In genomic region chr22:48751539-48752437, GRCh38 we compare ENCODE assay signal across 14 cellular contexts.
"Had no signal": no experiment of that assay in that cellular context is flagged by ENCODE, and none has a peak within 500 bp of the region (broad histone marks: within the 10 kb centered on the region; RNA-seq: fewer than 3 reads in every experiment).

No MANE protein-coding gene starts in this region.

- ATAC-seq: body of pancreas; esophagus mucosa; left cardiac atrium; naive thymus-derived CD4-positive, alpha-beta T cell; SK-N-SH treated with all-trans-retinoic acid at 6 μM for 48 hours; stimulated activated naive CD8-positive, alpha-beta T cell treated with anti-CD3 and anti-CD28 coated beads, Interleukin-15, amount 100 ng/mL, for 72 hours had no signal

- DNase-seq: activated B cell treated with CpG ODN at 0.5 μM for 24 hours; activated CD4-positive, alpha-beta T cell treated with anti-CD3 and anti-CD28 coated beads, Interleukin-2, amount 10 ng/mL, durations not matched to agents 7 days and 5 days; activated naive CD4-positive, alpha-beta T cell treated with anti-CD3 and anti-CD28 coated beads, Interleukin-2, amount 50 U/mL, for 16 hours; body of pancreas; immature natural killer cell; left cardiac atrium; naive thymus-derived CD4-positive, alpha-beta T cell; stimulated activated CD4-positive, alpha-beta T cell treated with anti-CD3 and anti-CD28 coated beads, Interleukin-4, amount 100 ng/mL, for 4 hours; stimulated activated naive CD8-positive, alpha-beta T cell treated with anti-CD3 and anti-CD28 coated beads, Interleukin-15, amount 100 ng/mL, for 72 hours; uterus had no signal

- H3K27ac ChIP-seq: adrenal gland, body of pancreas, neutrophil, uterus had no signal

- H3K4me1 ChIP-seq: adrenal gland, body of pancreas, uterus had no signal

- H3K9me3 ChIP-seq: adrenal gland, body of pancreas, neutrophil, uterus had no signal

- H3K27me3 ChIP-seq: adrenal gland, body of pancreas, neutrophil, uterus had no signal

- H3K4me3 ChIP-seq: adrenal gland, body of pancreas, uterus had no signal

- H3K36me3 ChIP-seq: adrenal gland, neutrophil, uterus had no signal
